ENCODE assay signal across 24 cellular contexts in genomic region chr12:43856932-43857331, GRCh38.
"Had no signal": no experiment of that assay in that cellular context is flagged by ENCODE, and none has a peak within 500 bp of the region (broad histone marks: within the 10 kb centered on the region; RNA-seq: fewer than 3 reads in every experiment).

No MANE protein-coding gene starts in this region.

- ATAC-seq: activated CD8-positive, alpha-beta memory T cell treated with anti-CD3 and anti-CD28 coated beads, Interleukin-2, amount 10 ng/mL, durations not matched to agents 7 days and 5 days; activated CD8-positive, alpha-beta T cell treated with anti-CD3 and anti-CD28 coated beads, Interleukin-2, amount 10 ng/mL, durations not matched to agents 7 days and 5 days; activated naive CD4-positive, alpha-beta T cell treated with anti-CD3 and anti-CD28 coated beads, Interleukin-2, amount 50 U/mL, for 72 hours; activated T-cell treated with anti-CD3 and anti-CD28 coated beads, Interleukin-2, amount 50 U/mL, for 72 hours; left ventricle myocardium superior; mucosa of descending colon; natural killer cell treated with Interleukin-12 subunit alpha and Interleukin-12 subunit beta and Interleukin-15 and Interleukin-18, amount 100 ng/mL, for 72 hours; right lobe of liver; stimulated activated effector memory CD8-positive, alpha-beta T cell treated with anti-CD3 and anti-CD28 coated beads, Interleukin-12 subunit alpha, Interleukin-12 subunit beta, amount 100 ng/mL, for 72 hours had no signal

- DNase-seq: activated CD4-positive, alpha-beta T cell treated with anti-CD3 and anti-CD28 coated beads for 1 hour; activated CD8-positive, alpha-beta memory T cell treated with anti-CD3 and anti-CD28 coated beads, Interleukin-2, amount 10 ng/mL, durations not matched to agents 7 days and 5 days; activated CD8-positive, alpha-beta T cell treated with anti-CD3 and anti-CD28 coated beads, Interleukin-2, amount 10 ng/mL, durations not matched to agents 7 days and 5 days; activated naive CD4-positive, alpha-beta T cell; activated T-cell treated with anti-CD3 and anti-CD28 coated beads for 4 hours; activated T-cell treated with anti-CD3 and anti-CD28 coated beads, Interleukin-2, amount 50 U/mL, for 72 hours; dermis blood vessel endothelial cell; effector CD4-positive, alpha-beta T cell; esophagus squamous epithelium; foreskin melanocyte; islet precursor cell; left ventricle myocardium superior; mucosa of descending colon; right lobe of liver; stimulated activated CD4-positive, alpha-beta T cell treated with anti-CD3 and anti-CD28 coated beads, Interleukin-4, amount 100 ng/mL, for 24 hours; T-helper 2 cell; uterus had no signal

- H3K36me3 ChIP-seq: esophagus squamous epithelium, right lobe of liver, thoracic aorta, uterus had no signal

- H3K27me3 ChIP-seq: esophagus squamous epithelium, right lobe of liver, uterus had no signal

- H3K4me1 ChIP-seq: right lobe of liver, uterus had no signal

- FAIRE-seq: bronchial epithelial cell, endometrium had no signal

- H3K27ac ChIP-seq: epithelial cell of prostate, esophagus squamous epithelium, right lobe of liver, thoracic aorta, uterus had no signal

- H3K4me3 ChIP-seq: esophagus squamous epithelium, mucosa of descending colon, right lobe of liver, thoracic aorta, uterus had no signal

- H3K9me3 ChIP-seq: esophagus squamous epithelium, mucosa of descending colon, right lobe of liver, thoracic aorta, uterus had no signal
